ENCODE assay signal across 8 cellular contexts in the genomic region with DNA sequence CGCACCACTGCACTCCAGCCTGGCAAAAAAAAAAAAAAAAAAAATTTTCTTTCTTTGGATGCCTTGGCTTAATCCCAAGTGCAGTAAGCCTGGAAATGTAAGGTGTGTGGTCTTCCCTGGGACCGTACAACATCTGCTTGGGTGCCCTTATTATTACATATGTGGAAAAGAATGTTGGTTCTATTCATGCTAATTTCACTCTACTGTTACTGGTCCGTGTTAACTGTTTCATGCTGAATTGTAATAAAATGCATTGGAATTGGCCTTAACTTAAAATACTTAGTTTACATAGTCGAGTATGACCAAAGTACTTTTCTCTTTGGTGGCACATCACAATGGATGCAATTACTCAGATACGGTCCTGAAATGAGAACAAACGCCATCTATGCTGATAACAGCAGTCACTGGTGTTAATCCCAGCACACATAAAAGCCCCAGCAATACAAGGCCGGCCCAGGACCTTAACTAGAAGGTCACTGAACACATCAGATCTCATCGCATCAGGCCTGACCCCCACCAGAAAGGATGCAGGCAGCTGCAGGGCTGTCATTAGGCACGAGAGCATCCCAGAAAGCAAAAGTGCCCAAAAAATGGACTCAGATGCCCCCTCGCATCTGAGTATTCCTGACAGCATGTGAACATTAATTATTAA. TPM values are rescaled to one million over a fixed set of nuclear protein-coding genes. Genes with fewer than 3 reads are reported as not detected.
DNase-seq lines count a peak whose midpoint lies in the region; ATAC-seq and TF ChIP-seq lines count a peak whose summit lies in the region.

No MANE protein-coding gene starts in this region.

- 19% methylated on average over 10 of the region's 10 CpGs for WGBS in right cardiac atrium
- WGBS in spleen, 5 donors, result 36 to 49% (median 37%) methylated on average over 10 of the region's 10 CpGs

- TF ChIP-seq POLR2A in spleen (IDR thresholded peaks at IDR 0.05), result no peak

- H3K36me3 ChIP-seq in spleen, result peaks cover 0 to 22% (median 0%) of the 10 kb centered on the region in 6 donors

- no peak for DNase-seq in HL-60 (ENCODE audit: low read depth in 1 of 2, low spot score in 1 of 2)
- DNase-seq in right cardiac atrium, result no peak
- no peak for DNase-seq in spleen
- no peak for DNase-seq in cortex of kidney (lab: John Stamatoyannopoulos, UW)
- no peak for DNase-seq in NCI-H446 treated with DMSO at 0.1 percent for 48 hours (lab: John Stamatoyannopoulos, UW)
- no peak for DNase-seq in HEK293T (ENCODE audit: extremely low spot score)

- H3K27ac Mint-ChIP-seq in activated T-helper 17 cell treated with anti-CD3 and anti-CD28 coated beads, Interleukin-2, amount 50 U/mL, for 72 hours, result peak overlapping the region; percentile 63

- peak overlapping the region; percentile 77 for H3K4me3 Mint-ChIP-seq in activated T-helper 17 cell treated with anti-CD3 and anti-CD28 coated beads, Interleukin-2, amount 50 U/mL, for 72 hours

- intact Hi-C loops in right cardiac atrium (cut with DNase I) (no loop called here), spleen (cut with DNase I; ENCODE audit: low total_unique reads) (no loop called here)

- peak overlapping the region; percentile 64 for H3K4me3 ChIP-seq in HL-60 (replicated peaks; ENCODE audit: insufficient read depth, low read length)
- peak overlapping the region; percentile 90 for H3K4me3 ChIP-seq in right cardiac atrium (ENCODE audit: low read length)
- H3K4me3 ChIP-seq in spleen, result peak overlapping the region; percentile 48 to 91 (median 64)

- no peaks in the 10 kb centered on the region for H3K4me1 Mint-ChIP-seq in activated T-helper 17 cell treated with anti-CD3 and anti-CD28 coated beads, Interleukin-2, amount 50 U/mL, for 72 hours

- H3K4me1 ChIP-seq in right cardiac atrium (ENCODE audit: control insufficient read depth, insufficient read depth, low read length) (no peaks in the 10 kb centered on the region), spleen (peaks cover 9 to 83% (median 50%) of the 10 kb centered on the region in 6 donors)

- no peaks in the 10 kb centered on the region for H3K36me3 Mint-ChIP-seq in activated T-helper 17 cell treated with anti-CD3 and anti-CD28 coated beads, Interleukin-2, amount 50 U/mL, for 72 hours (ENCODE audit: low read depth)

- no peaks in the 10 kb centered on the region for H3K9me3 Mint-ChIP-seq in activated T-helper 17 cell treated with anti-CD3 and anti-CD28 coated beads, Interleukin-2, amount 50 U/mL, for 72 hours

- H3K27ac ChIP-seq in HL-60 (replicated peaks) (no peak overlapping the region), right cardiac atrium (ENCODE audit: low read length) (peak overlapping the region; percentile 80), spleen (peak overlapping the region; percentile 92 to 98 (median 96))

- H3K9me3 ChIP-seq in right cardiac atrium (ENCODE audit: control insufficient read depth, low read length), result no peaks in the 10 kb centered on the region
- H3K9me3 ChIP-seq in spleen, result no peaks in the 10 kb centered on the region

- POLR2A ChIA-PET in HEK293T (lab: Yijun Ruan, JAX), result no interaction called here

- ATAC-seq in activated T-helper 17 cell treated with anti-CD3 and anti-CD28 coated beads, Interleukin-2, amount 50 U/mL, for 72 hours (replicated peaks), result no peak
- ATAC-seq in right cardiac atrium, result peak in 1 of 2 donors; percentile 5
- no peak for ATAC-seq in GM21528 (IDR thresholded peaks at IDR 0.05; ENCODE audit: low FRiP score, unreplicated experiment)

- TF ChIP-seq CTCF in HL-60 (IDR thresholded peaks at IDR 0.05; ENCODE audit: insufficient read depth, low read length) (no peak), spleen (IDR thresholded peaks at IDR 0.05 in 8 of 11, conservative IDR thresholded peaks at IDR 0.05 in 3 of 11) (no peak)

- H3K27me3 ChIP-seq in HL-60 (ENCODE audit: insufficient read depth, poor library complexity, severe bottlenecking) (no peaks in the 10 kb centered on the region), right cardiac atrium (ENCODE audit: control insufficient read depth, insufficient read depth) (no peaks in the 10 kb centered on the region), spleen (replicated peaks in 1 of 7) (no peaks in the 10 kb centered on the region)

- peaks cover 5% of the 10 kb centered on the region for H3K27me3 Mint-ChIP-seq in activated T-helper 17 cell treated with anti-CD3 and anti-CD28 coated beads, Interleukin-2, amount 50 U/mL, for 72 hours

- CTCF ChIA-PET in HEK293T (lab: Yijun Ruan, JAX), result no interaction called here

TF ChIP-seq in HEK293T, 16 proteins besides CTCF, POLR2A, EP300 and RAD21:
- TF ChIP-seq NFRKB (IDR thresholded peaks at IDR 0.05) (no peak), FOXM1 (IDR thresholded peaks at IDR 0.05; ENCODE audit: borderline replicate concordance) (no peak), FOXA1 (IDR thresholded peaks at IDR 0.05) (no peak), SUZ12 (IDR thresholded peaks at IDR 0.05) (no peak), ARNT (IDR thresholded peaks at IDR 0.05) (no peak), FOXK2 (IDR thresholded peaks at IDR 0.05) (no peak), L3MBTL2 (conservative IDR thresholded peaks at IDR 0.05) (no peak), TARDBP (IDR thresholded peaks at IDR 0.05) (no peak), ZNF384 (IDR thresholded peaks at IDR 0.05) (no peak), HDGF (IDR thresholded peaks at IDR 0.05; ENCODE audit: borderline replicate concordance) (no peak), LEF1 (IDR thresholded peaks at IDR 0.05; ENCODE audit: borderline replicate concordance) (no peak), BHLHE40 (IDR thresholded peaks at IDR 0.05; ENCODE audit: borderline replicate concordance) (no peak), ELF4 (IDR thresholded peaks at IDR 0.05) (no peak), SP1 (IDR thresholded peaks at IDR 0.05) (no peak)
- TF ChIP-seq, protein P1, sequence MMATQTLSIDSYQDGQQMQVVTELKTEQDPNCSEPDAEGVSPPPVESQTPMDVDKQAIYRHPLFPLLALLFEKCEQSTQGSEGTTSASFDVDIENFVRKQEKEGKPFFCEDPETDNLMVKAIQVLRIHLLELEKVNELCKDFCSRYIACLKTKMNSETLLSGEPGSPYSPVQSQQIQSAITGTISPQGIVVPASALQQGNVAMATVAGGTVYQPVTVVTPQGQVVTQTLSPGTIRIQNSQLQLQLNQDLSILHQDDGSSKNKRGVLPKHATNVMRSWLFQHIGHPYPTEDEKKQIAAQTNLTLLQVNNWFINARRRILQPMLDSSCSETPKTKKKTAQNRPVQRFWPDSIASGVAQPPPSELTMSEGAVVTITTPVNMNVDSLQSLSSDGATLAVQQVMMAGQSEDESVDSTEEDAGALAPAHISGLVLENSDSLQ (IDR thresholded peaks at IDR 0.05), result no peak

RNA-seq across cellular contexts. Expression of gene SERPINB6, which starts 1.2 kb away (rescaled TPM):
- 10 to 100 TPM; 22.1 to 26.0 TPM for total RNA-seq in activated T-helper 17 cell treated with anti-CD3 and anti-CD28 coated beads, Interleukin-2, amount 50 U/mL, for 72 hours
- total RNA-seq in right cardiac atrium (100 to 1,000 TPM; 181 to 265 (median 207) TPM), spleen (100 to 1,000 TPM; 145 to 222 (median 188) TPM)
- polyA plus RNA-seq in right cardiac atrium (172 TPM), spleen (100 to 1,000 TPM; 111 to 256 (median 193) TPM)

RNA-seq across cellular contexts. Expression of gene NQO2, which starts 29.5 kb away (rescaled TPM):
- 10 to 100 TPM; 25.1 to 29.3 TPM for total RNA-seq in activated T-helper 17 cell treated with anti-CD3 and anti-CD28 coated beads, Interleukin-2, amount 50 U/mL, for 72 hours
- total RNA-seq in right cardiac atrium (10 to 100 TPM; 38.1 to 60.6 (median 46.8) TPM), spleen (10 to 100 TPM; 21.3 to 55.1 (median 37.2) TPM)
- polyA plus RNA-seq in right cardiac atrium (71.0 TPM), spleen (10 to 100 TPM; 16.3 to 26.0 (median 17.0) TPM)

Comparison
In these comparisons a context has a peak if more than half of its experiments do, and no peak if none do; other contexts are left out.
1. RNA of gene SERPINB6, which starts 1.2 kb away (total RNA-seq): 181 to 265 TPM in right cardiac atrium and 145 to 222 TPM in spleen; 22.1 to 26.0 TPM in activated T-helper 17 cell treated with anti-CD3 and anti-CD28 coated beads, Interleukin-2, amount 50 U/mL, for 72 hours; every median in the first group is over 4 times any median in the second.
2. Peak in every context shown above with its lines, with median percentiles within 50 percentile points of each other: H3K4me3 ChIP-seq.